24 cellular contexts compared by ENCODE assay signal in genomic region chr11:132840220-132840619, GRCh38.
"Had no signal": no experiment of that assay in that cellular context is flagged by ENCODE, and none has a peak within 500 bp of the region (broad histone marks: within the 10 kb centered on the region; RNA-seq: fewer than 3 reads in every experiment).

No MANE protein-coding gene starts in this region.

- H3K9me3 Mint-ChIP-seq: endodermal cell, neural progenitor cell had no signal

- H3K4me2 ChIP-seq: neural progenitor cell had no signal

- H3K27ac Mint-ChIP-seq: dendritic cell treated with granulocyte-macrophage colony-stimulating factor and Interleukin-4, amounts not matched to agents 40 ng/mL and 50 ng/mL, for 4 days; endodermal cell; memory B cell; natural killer cell treated with Interleukin-12 subunit alpha and Interleukin-12 subunit beta and Interleukin-15 and Interleukin-18, amount 100 ng/mL, for 72 hours; stimulated activated memory B cell treated with anti-CD40 and anti-IgM and Interleukin-4, amounts not matched to agents 10 μg/mL and 1 μg/mL and 100 μg/mL, for 72 hours; stimulated activated naive CD8-positive, alpha-beta T cell treated with anti-CD3 and anti-CD28 coated beads, Interleukin-15, Interleukin-2, amounts not matched to agents 100 ng/mL and 50 ng/mL, for 24 hours had no signal

- H3K9ac ChIP-seq: neural progenitor cell had no signal

- H3K27me3 Mint-ChIP-seq: dendritic cell treated with granulocyte-macrophage colony-stimulating factor and Interleukin-4, amounts not matched to agents 40 ng/mL and 50 ng/mL, for 4 days; memory B cell; natural killer cell treated with Interleukin-12 subunit alpha and Interleukin-12 subunit beta and Interleukin-15 and Interleukin-18, amount 100 ng/mL, for 72 hours; stimulated activated memory B cell treated with anti-CD40 and anti-IgM and Interleukin-4, amounts not matched to agents 10 μg/mL and 1 μg/mL and 100 μg/mL, for 72 hours; stimulated activated naive CD8-positive, alpha-beta T cell treated with anti-CD3 and anti-CD28 coated beads, Interleukin-15, Interleukin-2, amounts not matched to agents 100 ng/mL and 50 ng/mL, for 24 hours had no signal

- H3K4me1 ChIP-seq: left ventricle myocardium inferior, lower lobe of right lung, psoas muscle, right lobe of liver, spleen, testis, tibial nerve, upper lobe of right lung, vagina had no signal

- DNase-seq: endodermal cell; erythroblast; foreskin melanocyte; islet precursor cell; left ventricle myocardium inferior; lower lobe of right lung; midbrain; psoas muscle; retina; right lobe of liver; spleen; stimulated activated CD4-positive, alpha-beta T cell treated with anti-CD3 and anti-CD28 coated beads, Interleukin-15, amount 100 ng/mL, for 24 hours; stimulated activated CD4-positive, alpha-beta T cell treated with anti-CD3 and anti-CD28 coated beads, Interleukin-1b, Interleukin-23, amount 100 ng/mL, for 48 hours; stimulated activated CD4-positive, alpha-beta T cell treated with anti-CD3 and anti-CD28 coated beads, Interleukin-4, amount 100 ng/mL, for 24 hours; testis; upper lobe of right lung had no signal

- ATAC-seq: lower lobe of right lung; natural killer cell treated with Interleukin-12 subunit alpha and Interleukin-12 subunit beta and Interleukin-15 and Interleukin-18, amount 100 ng/mL, for 72 hours; psoas muscle; right lobe of liver; stimulated activated memory B cell treated with anti-CD40 and anti-IgM and Interleukin-4, amounts not matched to agents 10 μg/mL and 1 μg/mL and 100 μg/mL, for 72 hours; upper lobe of right lung had no signal

- H3K4me3 Mint-ChIP-seq: dendritic cell treated with granulocyte-macrophage colony-stimulating factor and Interleukin-4, amounts not matched to agents 40 ng/mL and 50 ng/mL, for 4 days; endodermal cell; memory B cell; natural killer cell treated with Interleukin-12 subunit alpha and Interleukin-12 subunit beta and Interleukin-15 and Interleukin-18, amount 100 ng/mL, for 72 hours; neural progenitor cell; stimulated activated memory B cell treated with anti-CD40 and anti-IgM and Interleukin-4, amounts not matched to agents 10 μg/mL and 1 μg/mL and 100 μg/mL, for 72 hours; stimulated activated naive CD8-positive, alpha-beta T cell treated with anti-CD3 and anti-CD28 coated beads, Interleukin-15, Interleukin-2, amounts not matched to agents 100 ng/mL and 50 ng/mL, for 24 hours had no signal

- H3K27me3 ChIP-seq: neural progenitor cell, right lobe of liver, spleen, testis, tibial nerve, upper lobe of right lung, vagina had no signal

- H3K27ac ChIP-seq: left ventricle myocardium inferior, lower lobe of right lung, neural progenitor cell, psoas muscle, right lobe of liver, spleen, testis, tibial nerve, upper lobe of right lung, vagina had no signal

- H3K36me3 Mint-ChIP-seq: memory B cell; natural killer cell treated with Interleukin-12 subunit alpha and Interleukin-12 subunit beta and Interleukin-15 and Interleukin-18, amount 100 ng/mL, for 72 hours; neural progenitor cell; stimulated activated memory B cell treated with anti-CD40 and anti-IgM and Interleukin-4, amounts not matched to agents 10 μg/mL and 1 μg/mL and 100 μg/mL, for 72 hours had no signal

- H3K36me3 ChIP-seq: left ventricle myocardium inferior, lower lobe of right lung, neural progenitor cell, right lobe of liver, spleen, tibial nerve, upper lobe of right lung, vagina had no signal

- H3K4me1 Mint-ChIP-seq: memory B cell; stimulated activated memory B cell treated with anti-CD40 and anti-IgM and Interleukin-4, amounts not matched to agents 10 μg/mL and 1 μg/mL and 100 μg/mL, for 72 hours had no signal

- H3K4me3 ChIP-seq: left ventricle myocardium inferior, lower lobe of right lung, neural progenitor cell, psoas muscle, right lobe of liver, spleen, testis, tibial nerve, upper lobe of right lung, vagina had no signal
